Comparison of ENCODE assay signal across 1 cellular context in genomic region chr13:48636550-48636949, GRCh38.
TF ChIP-seq lines count a peak whose summit lies in the region.

No MANE protein-coding gene starts in this region.

TF ChIP-seq in WTC11, 78 proteins besides CTCF, POLR2A, EP300 and RAD21 (continued from another document):
- no peak for TF ChIP-seq ZNF532 (CRISPR knock-in tag; IDR thresholded peaks at IDR 0.05; ENCODE audit: borderline replicate concordance)
- no peak for TF ChIP-seq E2F4 (CRISPR knock-in tag; IDR thresholded peaks at IDR 0.05; ENCODE audit: borderline replicate concordance, low read depth)
- no peak for TF ChIP-seq ZNF232 (CRISPR knock-in tag; IDR thresholded peaks at IDR 0.05)
